8 cellular contexts compared by ENCODE assay signal in the genomic region with DNA sequence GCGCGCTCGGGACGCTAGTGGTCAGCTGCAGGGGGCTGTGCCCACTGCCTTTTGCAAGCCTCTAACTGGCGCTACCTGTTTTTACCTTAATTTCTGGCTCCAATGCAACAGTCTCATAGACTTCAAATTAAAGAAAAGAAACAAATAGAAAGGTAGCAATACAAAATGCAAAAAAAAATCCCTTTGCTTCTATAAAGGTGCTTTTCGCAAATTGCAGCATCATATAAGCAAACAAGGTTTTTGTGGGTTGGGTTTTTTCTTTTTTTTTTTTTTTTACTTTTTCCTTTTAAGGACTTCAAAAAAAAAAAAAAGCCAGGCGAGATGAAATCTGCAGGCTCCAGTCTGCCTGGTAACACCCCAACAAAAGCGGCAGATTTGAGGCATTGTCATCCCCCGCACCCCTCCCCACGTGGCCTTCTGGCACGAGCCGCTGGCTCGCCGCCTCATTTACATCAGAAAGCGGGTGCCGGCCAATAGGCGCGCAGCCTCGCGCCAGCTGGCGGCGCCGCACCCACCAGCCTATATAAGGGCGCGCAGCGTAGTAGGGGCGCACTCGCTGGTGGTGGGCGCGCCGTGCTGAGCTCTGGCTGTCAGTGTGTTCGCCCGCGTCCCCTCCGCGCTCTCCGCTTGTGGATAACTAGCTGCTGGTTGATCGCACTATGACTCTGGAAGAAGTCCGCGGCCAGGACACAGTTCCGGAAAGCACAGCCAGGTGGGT. TPM values are rescaled to one million over a fixed set of nuclear protein-coding genes. Genes with fewer than 3 reads are reported as not detected.
DNase-seq lines count a peak whose midpoint lies in the region; ATAC-seq and TF ChIP-seq lines count a peak whose summit lies in the region.

TSS of gene GADD45G (plus strand) at position 550 of the 718 bp plus-strand sequence. CDS start at position 660, 110 bp downstream.

- peak; percentile 88 for DNase-seq in CD14-positive monocyte (ENCODE audit: low spot score)
- peak; percentile 7 for DNase-seq in NAMALWA (ENCODE audit: low spot score)
- DNase-seq in T-cell: peak; percentile 53 to 90 (median 84)
- peak; percentile 93 for DNase-seq in left cardiac atrium
- DNase-seq in posterior cingulate gyrus: peak; percentile 86 to 99 (median 93)
- peak; percentile 92 for DNase-seq in transverse colon

- no peaks in the 10 kb centered on the region for H3K36me3 Mint-ChIP-seq in CD14-positive monocyte
- no peaks in the 10 kb centered on the region for H3K36me3 Mint-ChIP-seq in T-cell

- H3K4me3 ChIP-seq in transverse colon: peak within 1 kb of the TSS; percentile 58 to 76 (median 68)

- H3K27ac ChIP-seq in adipose tissue (ENCODE audit: low read depth, low read length): peak within 1 kb of the TSS; percentile 11
- peak within 1 kb of the TSS; percentile 91 to 97 (median 94) for H3K27ac ChIP-seq in transverse colon

- CTCF ChIA-PET in T-cell (lab: Charles Lee): interaction anchor here in 1 of 2 donors (0.6 to 2.1 kb wide), 4 partner anchors 11 to 497 kb away, joined by 3 to 9 read pairs (median 3); no protein-coding TSS in a partner anchor

- H3K36me3 ChIP-seq in transverse colon: no peaks in the 10 kb centered on the region

- peak; percentile 99 for TF ChIP-seq POLR2A in transverse colon (IDR thresholded peaks at IDR 0.05)

- no peaks in the 10 kb centered on the region for H3K27me3 ChIP-seq in transverse colon

- H3K4me1 ChIP-seq in transverse colon: peaks cover 16 to 37% (median 34%) of the 10 kb centered on the region in 4 donors

- intact Hi-C loops in CD14-positive monocyte (cut with micrococcal nuclease): loop anchor here (5.0 to 10.0 kb wide), 3 partner anchors 58 to 1260 kb away; no protein-coding TSS in a partner anchor
- intact Hi-C loops in left cardiac atrium (cut with DNase I): loop anchor here (2.0 to 10.0 kb wide), 8 partner anchors 134 to 498 kb away; no protein-coding TSS in a partner anchor
- intact Hi-C loops in posterior cingulate gyrus (cut with DNase I): loop anchor here (5.0 to 10.0 kb wide), 3 partner anchors 198 to 400 kb away; no protein-coding TSS in a partner anchor
- intact Hi-C loops in transverse colon (cut with DNase I; ENCODE audit: low total_unique reads): loop anchor here (2.0 to 10.0 kb wide), 4 partner anchors 58 to 398 kb away; no protein-coding TSS in a partner anchor

- H3K9me3 ChIP-seq in transverse colon: no peaks in the 10 kb centered on the region

- peak; percentile 41 for ATAC-seq in GM21717 (IDR thresholded peaks at IDR 0.05; ENCODE audit: unreplicated experiment)
- ATAC-seq in T-cell (replicated peaks in 1 of 4): peak; percentile 76 to 77 (median 76)
- peak; percentile 67 to 69 for ATAC-seq in left cardiac atrium

- in situ Hi-C loops in transverse colon (cut with MboI; ENCODE audit: low pct_ligation_motif_present in 1 of 4, low pct_unique_long_range_greater_than_20kb in 1 of 4, low sequenced_read_pairs in 3 of 4): loop anchor here in 3 of 4 donors (5.0 to 25.0 kb wide), 3 partner anchors 308 to 498 kb away; no protein-coding TSS in a partner anchor

- H3K9me3 Mint-ChIP-seq in CD14-positive monocyte: peaks cover 0 to 6% (median 0%) of the 10 kb centered on the region in 7 donors
- no peaks in the 10 kb centered on the region for H3K9me3 Mint-ChIP-seq in T-cell

- H3K4me3 Mint-ChIP-seq in CD14-positive monocyte (peak within 1 kb of the TSS; percentile 92 to 97), T-cell (peak within 1 kb of the TSS; percentile 81 to 84 (median 84))

- TF ChIP-seq CTCF in CD14-positive monocyte (IDR thresholded peaks at IDR 0.05): peak; percentile 5
- TF ChIP-seq CTCF in transverse colon (IDR thresholded peaks at IDR 0.05): peak in 1 of 5 experiments; percentile 16

- H3K27ac Mint-ChIP-seq in CD14-positive monocyte: peak within 1 kb of the TSS; percentile 57 to 91 (median 78)
- H3K27ac Mint-ChIP-seq in T-cell: peak within 1 kb of the TSS; percentile 65 to 69

- 0% methylated on average over 41 of the region's 41 CpGs for WGBS in adipose tissue, 3 donors
- WGBS in transverse colon (ENCODE audit: low coverage in 1 of 2), 2 donors: 1% methylated on average over 41 of the region's 41 CpGs; no CpG with 5 or more reads in 1 of the 2 donors

- H3K4me1 Mint-ChIP-seq in CD14-positive monocyte: peaks cover 35% of the 10 kb centered on the region
- H3K4me1 Mint-ChIP-seq in T-cell: peaks cover 23 to 26% (median 26%) of the 10 kb centered on the region in 3 donors

- TF ChIP-seq EP300 in transverse colon (IDR thresholded peaks at IDR 0.05; ENCODE audit: low read depth): no peak

- POLR2A ChIA-PET in T-cell (lab: Charles Lee): interaction anchor here (0.6 to 1.1 kb wide), 3 partner anchors 97 to 186 kb away, joined by 3 read pairs; no protein-coding TSS in a partner anchor

- H3K27me3 Mint-ChIP-seq in CD14-positive monocyte (ENCODE audit: low read depth in 3 of 3): peaks cover 24 to 42% (median 32%) of the 10 kb centered on the region in 3 donors
- H3K27me3 Mint-ChIP-seq in T-cell: peaks cover 0 to 3% of the 10 kb centered on the region in 2 donors

RNA-seq across cellular contexts. Expression of gene GADD45G, which starts in this region (rescaled TPM):
- polyA plus RNA-seq in CD14-positive monocyte: 1 to 10 TPM; 1.1 to 1.3 TPM
- 1 to 10 TPM; 6.0 to 8.8 (median 6.8) TPM for total RNA-seq in T-cell
- polyA plus RNA-seq in adipose tissue: 10 to 100 TPM in 2 of 3 donors, 1 to 10 TPM in 1; 5.3 to 45.2 (median 17.8) TPM
- total RNA-seq in left cardiac atrium: 100 to 1,000 TPM; 107 to 128 TPM
- 10 to 100 TPM in 2 of 4 donors, 1 to 10 TPM in 2; 8.4 to 12.7 (median 10.3) TPM for total RNA-seq in transverse colon

Comparison
In these comparisons a context has a peak if more than half of its experiments do, and no peak if none do; other contexts are left out.
1. Peak in every context shown above with its lines: DNase-seq, ATAC-seq, H3K4me3 ChIP-seq and H3K27ac ChIP-seq.
2. RNA of gene GADD45G (total RNA-seq): 107 to 128 TPM in left cardiac atrium; 8.4 to 12.7 TPM in transverse colon and 6.0 to 8.8 TPM in T-cell; every median in the first group is over 4 times any median in the second.
3. DNase-seq: peak in every context shown above with its lines; median percentile 93 in left cardiac atrium; 93 in posterior cingulate gyrus; 92 in transverse colon; 88 in CD14-positive monocyte; 84 in T-cell; 7 in NAMALWA.